ENCODE assay signal across 9 cellular contexts in genomic region chr15:68620721-68621528, GRCh38. TPM values are rescaled to one million over a fixed set of nuclear protein-coding genes. Genes with fewer than 3 reads are reported as not detected.
A peak's percentile ranks its signal among the peaks of the same experiment; 100 is the strongest.
DNase-seq lines count a peak whose midpoint lies in the region; ATAC-seq and TF ChIP-seq lines count a peak whose summit lies in the region.
"Had no signal": no experiment of that assay in that cellular context is flagged by ENCODE, and none has a peak within 500 bp of the region (broad histone marks: within the 10 kb centered on the region; RNA-seq: fewer than 3 reads in every experiment).

No MANE protein-coding gene starts in this region.

- no peak overlapping the region for H2AFZ ChIP-seq in hepatocyte
- H2AFZ ChIP-seq in PC-3 (ENCODE audit: low read length) = no peak overlapping the region

- no peaks in the 10 kb centered on the region for H3F3A ChIP-seq in PC-3 (ENCODE audit: low read length, unreplicated experiment)

- no peaks in the 10 kb centered on the region for H3K36me3 ChIP-seq in adipocyte (ENCODE audit: control insufficient read depth, insufficient read depth, low read length, severe bottlenecking)
- H3K36me3 ChIP-seq in hepatocyte (replicated peaks; ENCODE audit: insufficient read depth, low read depth) = no peaks in the 10 kb centered on the region
- H3K36me3 ChIP-seq in PC-3 (ENCODE audit: low read depth, low read length) = no peaks in the 10 kb centered on the region

- H3K27ac Mint-ChIP-seq in activated naive CD8-positive, alpha-beta T cell treated with anti-CD3 and anti-CD28 coated beads for 36 hours = no peak overlapping the region
- no peak overlapping the region for H3K27ac Mint-ChIP-seq in activated CD8-positive, alpha-beta T cell treated with anti-CD3 and anti-CD28 coated beads, Interleukin-2, amount 10 ng/mL, durations not matched to agents 7 days and 5 days

- H4K20me1 ChIP-seq in hepatocyte (ENCODE audit: insufficient read depth, poor library complexity, severe bottlenecking) = no peaks in the 10 kb centered on the region
- no peaks in the 10 kb centered on the region for H4K20me1 ChIP-seq in PC-3 (ENCODE audit: low read length)

- POLR2A ChIA-PET in PC-3 (lab: Charles Lee; ENCODE audit: unreplicated experiment) = no interaction called here
- POLR2A ChIA-PET in activated CD8-positive, alpha-beta T cell treated with anti-CD3 and anti-CD28 coated beads, Interleukin-2, amount 10 ng/mL, durations not matched to agents 7 days and 5 days (lab: Charles Lee) = no interaction called here

- H3K9me2 ChIP-seq in hepatocyte (replicated peaks; ENCODE audit: insufficient read depth) = no peaks in the 10 kb centered on the region
- H3K9me2 ChIP-seq in PC-3 (replicated peaks; ENCODE audit: low read length) = no peaks in the 10 kb centered on the region

- DNase-seq in M059J (ENCODE audit: low read depth) = peak; percentile 85
- DNase-seq in adipocyte (ENCODE audit: low read depth) = peak; percentile 47
- peak; percentile 79 for DNase-seq in hepatocyte (ENCODE audit: low spot score)
- peak; percentile 35 to 96 (median 86) for DNase-seq in substantia nigra (lab: John Stamatoyannopoulos, UW)
- no peak for DNase-seq in PC-3
- no peak for DNase-seq in activated naive CD8-positive, alpha-beta T cell treated with anti-CD3 and anti-CD28 coated beads for 36 hours
- DNase-seq in activated CD8-positive, alpha-beta T cell treated with anti-CD3 and anti-CD28 coated beads, Interleukin-2, amount 10 ng/mL, durations not matched to agents 7 days and 5 days = no peak

- H3K4me3 Mint-ChIP-seq in activated naive CD8-positive, alpha-beta T cell treated with anti-CD3 and anti-CD28 coated beads for 36 hours = no peak overlapping the region
- no peak overlapping the region for H3K4me3 Mint-ChIP-seq in activated CD8-positive, alpha-beta T cell treated with anti-CD3 and anti-CD28 coated beads, Interleukin-2, amount 10 ng/mL, durations not matched to agents 7 days and 5 days

- WGBS in hepatocyte (ENCODE audit: low lambda C conversion rate, missing lambda C conversion rate) = 87% methylated on average over 19 of the region's 19 CpGs

- H3K4me2 ChIP-seq in hepatocyte (no peak overlapping the region), PC-3 (ENCODE audit: low read length) (no peak overlapping the region)

- H3K4me1 Mint-ChIP-seq in activated naive CD8-positive, alpha-beta T cell treated with anti-CD3 and anti-CD28 coated beads for 36 hours = no peaks in the 10 kb centered on the region
- H3K4me1 Mint-ChIP-seq in activated CD8-positive, alpha-beta T cell treated with anti-CD3 and anti-CD28 coated beads, Interleukin-2, amount 10 ng/mL, durations not matched to agents 7 days and 5 days (ENCODE audit: low read depth) = no peaks in the 10 kb centered on the region

- ATAC-seq in PC-3 = no peak
- no peak for ATAC-seq in GM18907 (IDR thresholded peaks at IDR 0.05; ENCODE audit: unreplicated experiment)
- ATAC-seq in activated CD8-positive, alpha-beta T cell treated with anti-CD3 and anti-CD28 coated beads, Interleukin-2, amount 10 ng/mL, durations not matched to agents 7 days and 5 days = no peak
- ATAC-seq: HCT116 had no signal

- peaks cover 5% of the 10 kb centered on the region for H3K27me3 Mint-ChIP-seq in activated naive CD8-positive, alpha-beta T cell treated with anti-CD3 and anti-CD28 coated beads for 36 hours
- H3K27me3 Mint-ChIP-seq in activated CD8-positive, alpha-beta T cell treated with anti-CD3 and anti-CD28 coated beads, Interleukin-2, amount 10 ng/mL, durations not matched to agents 7 days and 5 days (ENCODE audit: low read depth) = peaks cover 19% of the 10 kb centered on the region

- no peak for TF ChIP-seq CTCF in hepatocyte (IDR thresholded peaks at IDR 0.05; ENCODE audit: poor library complexity)
- TF ChIP-seq CTCF in PC-3 (conservative IDR thresholded peaks at IDR 0.05; ENCODE audit: low read depth, low read length) = no peak

- BruUV-seq in PC-3 (replicated peaks; lab: Mats Ljungman, UMichigan) = no TSS peak

- H3K9me3 Mint-ChIP-seq in activated naive CD8-positive, alpha-beta T cell treated with anti-CD3 and anti-CD28 coated beads for 36 hours = no peaks in the 10 kb centered on the region
- no peaks in the 10 kb centered on the region for H3K9me3 Mint-ChIP-seq in activated CD8-positive, alpha-beta T cell treated with anti-CD3 and anti-CD28 coated beads, Interleukin-2, amount 10 ng/mL, durations not matched to agents 7 days and 5 days (ENCODE audit: insufficient read depth)

- H3K4me1 ChIP-seq in adipocyte (ENCODE audit: control insufficient read depth, insufficient read depth, low read length) (peaks cover 48% of the 10 kb centered on the region), hepatocyte (ENCODE audit: insufficient read depth) (no peaks in the 10 kb centered on the region), PC-3 (ENCODE audit: insufficient read depth, low read length) (no peaks in the 10 kb centered on the region)

- H3K9ac ChIP-seq in adipocyte (ENCODE audit: low read length) (peak overlapping the region; percentile 71), PC-3 (ENCODE audit: low read length) (no peak overlapping the region)

- CTCF ChIA-PET in PC-3 (lab: Charles Lee) = no interaction called here
- CTCF ChIA-PET in activated CD8-positive, alpha-beta T cell treated with anti-CD3 and anti-CD28 coated beads, Interleukin-2, amount 10 ng/mL, durations not matched to agents 7 days and 5 days (lab: Charles Lee) = interaction anchor here (0.6 kb wide), 1 partner anchor 146 kb away, joined by 3 read pairs; no protein-coding TSS in a partner anchor

- peak overlapping the region; percentile 73 for H3K4me3 ChIP-seq in adipocyte (ENCODE audit: low read length)
- H3K4me3 ChIP-seq in hepatocyte = no peak overlapping the region
- no peak overlapping the region for H3K4me3 ChIP-seq in PC-3 (ENCODE audit: low read length)

- H3K27me3 ChIP-seq in adipocyte (replicated peaks; ENCODE audit: control insufficient read depth, insufficient read depth, low read length) (no peaks in the 10 kb centered on the region), hepatocyte (no peaks in the 10 kb centered on the region), PC-3 (ENCODE audit: low read length) (no peaks in the 10 kb centered on the region)

- H3K27ac ChIP-seq in hepatocyte (peak overlapping the region; percentile 65), substantia nigra (ENCODE audit: low read depth, low read length, poor library complexity, severe bottlenecking) (peak overlapping the region; percentile 83), PC-3 (ENCODE audit: low read length) (no peak overlapping the region)

- intact Hi-C loops in PC-3 (cut with micrococcal nuclease) = no loop called here

- no peaks in the 10 kb centered on the region for H3K9me3 ChIP-seq in adipocyte (ENCODE audit: control insufficient read depth, low read length)
- H3K9me3 ChIP-seq in hepatocyte (ENCODE audit: low read depth) = no peaks in the 10 kb centered on the region
- H3K9me3 ChIP-seq in PC-3 (ENCODE audit: low read length) = no peaks in the 10 kb centered on the region

- H3K79me2 ChIP-seq in hepatocyte = no peaks in the 10 kb centered on the region
- H3K79me2 ChIP-seq in PC-3 (ENCODE audit: low read length) = no peaks in the 10 kb centered on the region

- H3K36me3 Mint-ChIP-seq in activated naive CD8-positive, alpha-beta T cell treated with anti-CD3 and anti-CD28 coated beads for 36 hours = no peaks in the 10 kb centered on the region
- H3K36me3 Mint-ChIP-seq in activated CD8-positive, alpha-beta T cell treated with anti-CD3 and anti-CD28 coated beads, Interleukin-2, amount 10 ng/mL, durations not matched to agents 7 days and 5 days (ENCODE audit: low read depth) = no peaks in the 10 kb centered on the region

RNA-seq across cellular contexts. Expression of gene CORO2B, which starts 42.1 kb away (rescaled TPM):
- 6.7 and 10.5 TPM in 2 replicates for total RNA-seq in M059J (2014; rRNA removed; shearing (Covaris generic))
- 1.2 and 2.9 TPM in 2 replicates for total RNA-seq in hepatocyte
- 4.6 and 5.1 TPM in 2 replicates for polyA plus RNA-seq in hepatocyte
- total RNA-seq in PC-3 (2014; rRNA removed) = 0.66 and 0.92 TPM in 2 replicates
- not detected for total RNA-seq in activated naive CD8-positive, alpha-beta T cell treated with anti-CD3 and anti-CD28 coated beads for 36 hours
- not detected for total RNA-seq in activated CD8-positive, alpha-beta T cell treated with anti-CD3 and anti-CD28 coated beads, Interleukin-2, amount 10 ng/mL, durations not matched to agents 7 days and 5 days

Comparison
In these comparisons a context has a peak if more than half of its experiments do, and no peak if none do; other contexts are left out.
1. DNase-seq: peak in M059J (single experiment), adipocyte (single experiment), hepatocyte (single experiment) and substantia nigra (49 of 49); none in PC-3 (single experiment), activated naive CD8-positive, alpha-beta T cell treated with anti-CD3 and anti-CD28 coated beads for 36 hours (single experiment) and activated CD8-positive, alpha-beta T cell treated with anti-CD3 and anti-CD28 coated beads, Interleukin-2, amount 10 ng/mL, durations not matched to agents 7 days and 5 days (single experiment).